8 cellular contexts compared by ENCODE assay signal in genomic region chr19:21474671-21475181, GRCh38. TPM values are rescaled to one million over a fixed set of nuclear protein-coding genes. Genes with fewer than 3 reads are reported as not detected.
A peak's percentile ranks its signal among the peaks of the same experiment; 100 is the strongest.
DNase-seq lines count a peak whose midpoint lies in the region; ATAC-seq and TF ChIP-seq lines count a peak whose summit lies in the region.

No MANE protein-coding gene starts in this region.

- POLR2A ChIA-PET in SK-N-SH (lab: Yijun Ruan, JAX), result interaction anchor here (0.6 to 1.3 kb wide), 4 partner anchors 11 to 377 kb away, joined by 3 to 12 read pairs (median 4); partner anchors contain the start of gene ZNF429

- peak; percentile 65 for ATAC-seq in GM18867 (IDR thresholded peaks at IDR 0.05; ENCODE audit: unreplicated experiment)
- peak; percentile 65 for ATAC-seq in thoracic aorta (ENCODE audit: insufficient number of reproducible peaks, low FRiP score, low read depth)

- TF ChIP-seq EP300 in SK-N-SH (IDR thresholded peaks at IDR 0.05; ENCODE audit: borderline replicate concordance in 1 of 2, low read depth in 1 of 2, low read length in 1 of 2), result no peak

- intact Hi-C loops in left ventricle myocardium inferior (cut with micrococcal nuclease) (no loop called here), posterior cingulate gyrus (cut with DNase I) (no loop called here)

- H3K4me2 ChIP-seq in SK-N-SH, result no peak overlapping the region

- H4K20me1 ChIP-seq in SK-N-SH (ENCODE audit: insufficient read depth), result no peaks in the 10 kb centered on the region

- H3K4me3 ChIP-seq in SK-N-SH (ENCODE audit: low read depth in 2 of 2, low read length in 1 of 2), result peak overlapping the region; percentile 41; a peak in 3 of 4 replicates
- peak overlapping the region; percentile 73 for H3K4me3 ChIP-seq in left ventricle myocardium inferior
- H3K4me3 ChIP-seq in thoracic aorta, result peak overlapping the region; percentile 74

- H3K79me2 ChIP-seq in SK-N-SH (ENCODE audit: insufficient read depth), result no peaks in the 10 kb centered on the region

- no peak overlapping the region for H2AFZ ChIP-seq in SK-N-SH (ENCODE audit: low read depth)

- H3K9me2 ChIP-seq in SK-N-SH, result no peaks in the 10 kb centered on the region

- no peak overlapping the region for H3K9ac ChIP-seq in SK-N-SH

- 8% methylated on average over 13 of the region's 37 CpGs for WGBS in SK-N-SH (ENCODE audit: low lambda C conversion rate)

- DNase-seq in SK-N-SH (peak; percentile 90), left ventricle myocardium inferior (peak; percentile 82), posterior cingulate gyrus (peak; percentile 63 to 96 (median 77)), thoracic aorta (ENCODE audit: low spot score) (peak; percentile 20), cerebellar nuclear complex (lab: John Stamatoyannopoulos, UW) (no peak), NCI-H1092 (lab: John Stamatoyannopoulos, UW) (no peak)
- DNase-seq in activated naive CD8-positive, alpha-beta T cell treated with anti-CD3 and anti-CD28 coated beads, Interleukin-2, amount 50 U/mL, for 16 hours (ENCODE audit: low read depth, low spot score), result peak; percentile 39

- CTCF ChIA-PET in SK-N-SH (lab: Yijun Ruan, JAX), result interaction anchor here (1.0 to 2.5 kb wide), 3 partner anchors 9 to 230 kb away, joined by 3 to 11 read pairs (median 4); no protein-coding TSS in a partner anchor

- no peak overlapping the region for H3K27ac ChIP-seq in SK-N-SH (ENCODE audit: low read depth in 2 of 2, low read length in 1 of 2)
- H3K27ac ChIP-seq in left ventricle myocardium inferior (replicated peaks), result no peak overlapping the region
- no peak overlapping the region for H3K27ac ChIP-seq in thoracic aorta

- TF ChIP-seq RAD21 in SK-N-SH (IDR thresholded peaks at IDR 0.05; ENCODE audit: low read length), result no peak

- H3F3A ChIP-seq in SK-N-SH (replicated peaks; ENCODE audit: insufficient read depth), result no peaks in the 10 kb centered on the region

- TF ChIP-seq CTCF in SK-N-SH (IDR thresholded peaks at IDR 0.05) (no peak), left ventricle myocardium inferior (IDR thresholded peaks at IDR 0.05; ENCODE audit: borderline replicate concordance) (peak; percentile 16), thoracic aorta (IDR thresholded peaks at IDR 0.05) (no peak)

- H3K9me3 ChIP-seq in SK-N-SH, result no peaks in the 10 kb centered on the region
- H3K9me3 ChIP-seq in left ventricle myocardium inferior (replicated peaks), result no peaks in the 10 kb centered on the region
- H3K9me3 ChIP-seq in thoracic aorta, result no peaks in the 10 kb centered on the region

- H3K36me3 ChIP-seq in SK-N-SH (replicated peaks in 1 of 2; ENCODE audit: control insufficient read depth in 1 of 2, insufficient read depth in 2 of 2, low read length in 1 of 2) (no peaks in the 10 kb centered on the region), left ventricle myocardium inferior (no peaks in the 10 kb centered on the region), thoracic aorta (no peaks in the 10 kb centered on the region)

- H3K4me1 ChIP-seq in SK-N-SH (ENCODE audit: control insufficient read depth in 1 of 2, insufficient read depth in 2 of 2, low read depth in 1 of 2, low read length in 1 of 2) (no peaks in the 10 kb centered on the region), left ventricle myocardium inferior (peaks cover 14% of the 10 kb centered on the region), thoracic aorta (ENCODE audit: control insufficient read depth in 1 of 2, low read depth in 2 of 2) (peaks cover 3 to 5% of the 10 kb centered on the region in 2 donors)

- H3K27me3 ChIP-seq in SK-N-SH (ENCODE audit: insufficient read depth) (no peaks in the 10 kb centered on the region), left ventricle myocardium inferior (ENCODE audit: low read depth) (peaks cover 16% of the 10 kb centered on the region), thoracic aorta (replicated peaks; ENCODE audit: insufficient read depth) (no peaks in the 10 kb centered on the region)

TF ChIP-seq in SK-N-SH, 30 proteins besides CTCF, POLR2A, EP300 and RAD21:
- TF ChIP-seq TCF12 (IDR thresholded peaks at IDR 0.05) (no peak), MEF2A (IDR thresholded peaks at IDR 0.05; ENCODE audit: borderline replicate concordance, low read depth) (no peak), TEAD4 (IDR thresholded peaks at IDR 0.05; ENCODE audit: borderline replicate concordance, insufficient read depth) (no peak), MXI1 (IDR thresholded peaks at IDR 0.05; ENCODE audit: low read depth, low read length) (no peak), GABPA (IDR thresholded peaks at IDR 0.05; ENCODE audit: low read depth) (no peak), SIN3A (IDR thresholded peaks at IDR 0.05; ENCODE audit: borderline replicate concordance, low read depth, low read length) (no peak), YY1 (IDR thresholded peaks at IDR 0.05; ENCODE audit: low read depth) (no peak), USF2 (IDR thresholded peaks at IDR 0.05; ENCODE audit: borderline replicate concordance, low read depth, low read length) (no peak), FOXM1 (IDR thresholded peaks at IDR 0.05; ENCODE audit: low read depth) (no peak), MAX (IDR thresholded peaks at IDR 0.05; ENCODE audit: low read depth) (no peak), FOSL2 (IDR thresholded peaks at IDR 0.05; ENCODE audit: borderline replicate concordance, low read depth) (no peak)
- TF ChIP-seq, protein P1, sequence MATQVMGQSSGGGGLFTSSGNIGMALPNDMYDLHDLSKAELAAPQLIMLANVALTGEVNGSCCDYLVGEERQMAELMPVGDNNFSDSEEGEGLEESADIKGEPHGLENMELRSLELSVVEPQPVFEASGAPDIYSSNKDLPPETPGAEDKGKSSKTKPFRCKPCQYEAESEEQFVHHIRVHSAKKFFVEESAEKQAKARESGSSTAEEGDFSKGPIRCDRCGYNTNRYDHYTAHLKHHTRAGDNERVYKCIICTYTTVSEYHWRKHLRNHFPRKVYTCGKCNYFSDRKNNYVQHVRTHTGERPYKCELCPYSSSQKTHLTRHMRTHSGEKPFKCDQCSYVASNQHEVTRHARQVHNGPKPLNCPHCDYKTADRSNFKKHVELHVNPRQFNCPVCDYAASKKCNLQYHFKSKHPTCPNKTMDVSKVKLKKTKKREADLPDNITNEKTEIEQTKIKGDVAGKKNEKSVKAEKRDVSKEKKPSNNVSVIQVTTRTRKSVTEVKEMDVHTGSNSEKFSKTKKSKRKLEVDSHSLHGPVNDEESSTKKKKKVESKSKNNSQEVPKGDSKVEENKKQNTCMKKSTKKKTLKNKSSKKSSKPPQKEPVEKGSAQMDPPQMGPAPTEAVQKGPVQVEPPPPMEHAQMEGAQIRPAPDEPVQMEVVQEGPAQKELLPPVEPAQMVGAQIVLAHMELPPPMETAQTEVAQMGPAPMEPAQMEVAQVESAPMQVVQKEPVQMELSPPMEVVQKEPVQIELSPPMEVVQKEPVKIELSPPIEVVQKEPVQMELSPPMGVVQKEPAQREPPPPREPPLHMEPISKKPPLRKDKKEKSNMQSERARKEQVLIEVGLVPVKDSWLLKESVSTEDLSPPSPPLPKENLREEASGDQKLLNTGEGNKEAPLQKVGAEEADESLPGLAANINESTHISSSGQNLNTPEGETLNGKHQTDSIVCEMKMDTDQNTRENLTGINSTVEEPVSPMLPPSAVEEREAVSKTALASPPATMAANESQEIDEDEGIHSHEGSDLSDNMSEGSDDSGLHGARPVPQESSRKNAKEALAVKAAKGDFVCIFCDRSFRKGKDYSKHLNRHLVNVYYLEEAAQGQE (IDR thresholded peaks at IDR 0.05; ENCODE audit: low read depth, low read length), result no peak

RNA-seq across cellular contexts. Expression of gene ZNF429, which starts 30.7 kb away (rescaled TPM):
- polyA plus RNA-seq in SK-N-SH (2012; rRNA removed), result 5.6 and 8.3 TPM in 2 replicates
- polyA plus RNA-seq in SK-N-SH (2012; cell fraction: cytosol; rRNA removed), result 4.7 and 6.3 TPM in 2 replicates
- 8.5 and 9.3 TPM in 2 replicates for polyA plus RNA-seq in SK-N-SH (2012; cell fraction: nucleus; rRNA removed)
- 10.0 TPM for total RNA-seq in left ventricle myocardium inferior
- 10 to 100 TPM in 1 of 2 donors, 1 to 10 TPM in 1; 7.5 to 20.0 TPM for total RNA-seq in thoracic aorta

Comparison
In these comparisons a context has a peak if more than half of its experiments do, and no peak if none do; other contexts are left out.
1. DNase-seq: peak in SK-N-SH (single experiment), activated naive CD8-positive, alpha-beta T cell treated with anti-CD3 and anti-CD28 coated beads, Interleukin-2, amount 50 U/mL, for 16 hours (single experiment), left ventricle myocardium inferior (single experiment), posterior cingulate gyrus (10 of 10) and thoracic aorta (single experiment); none in cerebellar nuclear complex (0 of 2) and NCI-H1092 (single experiment).
2. Peak in every context shown above with its lines, with median percentiles within 50 percentile points of each other: H3K4me3 ChIP-seq.